1 cellular context compared by ENCODE assay signal in the genomic region with DNA sequence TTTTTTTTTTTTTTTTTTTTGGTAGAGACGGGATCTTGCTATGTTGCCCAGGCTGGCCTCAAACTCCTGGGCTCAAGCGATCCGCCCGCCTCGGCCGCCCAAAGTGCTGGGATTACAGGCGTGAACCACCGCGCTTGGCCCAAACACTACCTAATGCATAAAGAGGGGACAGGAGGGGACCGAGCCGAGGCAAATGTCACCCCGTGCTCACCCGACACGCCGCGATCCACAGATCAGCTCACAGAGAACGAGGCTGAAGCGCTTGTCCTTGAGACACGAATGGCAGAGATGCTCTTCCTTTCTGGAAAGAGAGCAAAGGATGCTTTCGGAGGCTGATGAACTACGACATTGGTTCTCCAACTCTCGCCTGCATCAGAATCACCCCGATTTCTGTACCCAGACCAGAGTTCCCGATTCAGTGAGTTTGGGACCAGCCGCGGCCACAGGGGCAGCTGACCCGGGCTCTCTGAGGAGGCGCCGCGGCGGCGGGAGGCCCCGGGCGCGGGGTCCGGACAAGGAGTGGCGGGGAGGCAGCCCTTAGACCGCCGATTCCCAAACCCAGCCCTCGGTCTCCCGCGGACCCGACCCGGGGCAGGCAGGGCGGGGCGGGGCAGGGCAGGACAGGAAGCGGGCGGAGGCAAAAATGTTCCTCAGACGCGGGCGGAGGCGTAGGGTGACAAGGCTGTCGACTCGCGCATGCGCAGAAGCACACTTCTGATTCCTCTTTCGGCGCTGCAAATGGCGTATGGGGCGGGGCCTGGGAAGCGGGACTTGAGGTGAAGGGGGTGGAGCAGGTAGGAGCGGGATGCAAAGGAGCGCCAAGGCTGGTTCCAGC.
TF ChIP-seq lines count a peak whose summit lies in the region.

TSS of gene ZNF699 (minus strand) at position 700 of the 835 bp plus-strand sequence. CDS start 4,719 bp downstream, outside the sequence.

TF ChIP-seq in GM12878, 131 proteins besides CTCF, POLR2A, EP300 and RAD21 (continued from another document):
- TF ChIP-seq SIN3A (IDR thresholded peaks at IDR 0.05; ENCODE audit: low read depth, low read length) (0 out of 2 replicates have a peak, but pooled peaks have one; percentile 4), CREM (IDR thresholded peaks at IDR 0.05; ENCODE audit: low read depth) (0 out of 2 replicates have a peak, but pooled peaks have one; percentile 18), TAF1 (IDR thresholded peaks at IDR 0.05; ENCODE audit: borderline replicate concordance, low read depth, low read length) (0 out of 2 replicates have a peak, but pooled peaks have one; percentile 21), YY1 (IDR thresholded peaks at IDR 0.05; ENCODE audit: low read depth, low read length) (peak; percentile 91), IKZF1 (conservative IDR thresholded peaks at IDR 0.05) (peak; percentile 58), NBN (IDR thresholded peaks at IDR 0.05) (0 out of 2 replicates have a peak, but pooled peaks have one; percentile 44), HDAC6 (IDR thresholded peaks at IDR 0.05; ENCODE audit: unreplicated experiment) (no peak), EED (IDR thresholded peaks at IDR 0.05; ENCODE audit: low read depth) (peak; percentile 50; the same call in 1 of the 2 replicates), ZBTB33 (IDR thresholded peaks at IDR 0.05) (no peak), ETV6 (conservative IDR thresholded peaks at IDR 0.05 in 1 of 2, IDR thresholded peaks at IDR 0.05 in 1 of 2; ENCODE audit: borderline replicate concordance in 1 of 2, low read depth in 1 of 2) (no peak), NRF1 (conservative IDR thresholded peaks at IDR 0.05; ENCODE audit: low read depth, low read length) (peak; percentile 56), CREB1 (IDR thresholded peaks at IDR 0.05; ENCODE audit: low read depth) (no peak), BHLHE40 (IDR thresholded peaks at IDR 0.05; ENCODE audit: borderline replicate concordance in 1 of 2, low read depth in 2 of 2, low read length in 1 of 2) (peak in 1 of 2 experiments; percentile 21; a peak in 1 of 4 replicates)
- TF ChIP-seq, protein P1, sequence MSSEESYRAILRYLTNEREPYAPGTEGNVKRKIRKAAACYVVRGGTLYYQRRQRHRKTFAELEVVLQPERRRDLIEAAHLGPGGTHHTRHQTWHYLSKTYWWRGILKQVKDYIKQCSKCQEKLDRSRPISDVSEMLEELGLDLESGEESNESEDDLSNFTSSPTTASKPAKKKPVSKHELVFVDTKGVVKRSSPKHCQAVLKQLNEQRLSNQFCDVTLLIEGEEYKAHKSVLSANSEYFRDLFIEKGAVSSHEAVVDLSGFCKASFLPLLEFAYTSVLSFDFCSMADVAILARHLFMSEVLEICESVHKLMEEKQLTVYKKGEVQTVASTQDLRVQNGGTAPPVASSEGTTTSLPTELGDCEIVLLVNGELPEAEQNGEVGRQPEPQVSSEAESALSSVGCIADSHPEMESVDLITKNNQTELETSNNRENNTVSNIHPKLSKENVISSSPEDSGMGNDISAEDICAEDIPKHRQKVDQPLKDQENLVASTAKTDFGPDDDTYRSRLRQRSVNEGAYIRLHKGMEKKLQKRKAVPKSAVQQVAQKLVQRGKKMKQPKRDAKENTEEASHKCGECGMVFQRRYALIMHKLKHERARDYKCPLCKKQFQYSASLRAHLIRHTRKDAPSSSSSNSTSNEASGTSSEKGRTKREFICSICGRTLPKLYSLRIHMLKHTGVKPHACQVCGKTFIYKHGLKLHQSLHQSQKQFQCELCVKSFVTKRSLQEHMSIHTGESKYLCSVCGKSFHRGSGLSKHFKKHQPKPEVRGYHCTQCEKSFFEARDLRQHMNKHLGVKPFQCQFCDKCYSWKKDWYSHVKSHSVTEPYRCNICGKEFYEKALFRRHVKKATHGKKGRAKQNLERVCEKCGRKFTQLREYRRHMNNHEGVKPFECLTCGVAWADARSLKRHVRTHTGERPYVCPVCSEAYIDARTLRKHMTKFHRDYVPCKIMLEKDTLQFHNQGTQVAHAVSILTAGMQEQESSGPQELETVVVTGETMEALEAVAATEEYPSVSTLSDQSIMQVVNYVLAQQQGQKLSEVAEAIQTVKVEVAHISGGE (CRISPR knock-in tag; IDR thresholded peaks at IDR 0.05) = no peak
